ENCODE assay signal across 1 cellular context in the genomic region with DNA sequence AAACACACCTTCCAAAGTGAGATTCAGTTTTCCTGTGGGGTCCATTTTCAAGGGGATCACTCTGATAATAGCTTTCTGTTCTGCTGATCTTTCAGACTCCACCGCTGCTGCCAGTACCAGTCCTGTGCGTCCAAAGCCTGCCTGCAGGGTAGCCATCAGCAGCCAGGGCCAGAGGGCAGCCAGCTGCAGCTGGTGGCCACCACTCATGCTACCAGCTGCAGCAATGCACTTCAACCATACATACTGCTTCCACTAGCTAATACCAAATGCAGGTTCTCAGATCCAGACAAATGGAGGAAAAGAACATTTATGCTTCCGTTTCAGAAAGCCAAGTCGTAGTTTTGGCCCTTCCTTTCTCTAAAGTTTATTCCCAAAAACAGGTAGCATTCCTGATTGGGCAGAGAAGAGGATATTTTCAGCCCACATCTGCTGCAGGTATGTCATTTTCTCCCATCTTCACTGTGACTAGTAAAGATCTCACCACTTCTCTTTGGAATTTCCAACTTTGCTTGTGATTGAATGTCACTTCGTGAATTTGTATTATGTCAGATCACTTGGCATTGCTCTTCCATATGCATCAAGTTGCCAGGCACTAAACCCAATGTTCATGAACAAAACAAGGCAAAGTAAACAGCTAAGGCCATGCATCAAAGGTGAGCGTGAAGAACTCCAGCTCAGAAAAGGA.
TF ChIP-seq lines count a peak whose summit lies in the region.

No MANE protein-coding gene starts in this region.

TF ChIP-seq in HepG2, 621 proteins besides CTCF, POLR2A, EP300 and RAD21 (continued from another document and continues in another):
- no peak for TF ChIP-seq DNMT3B (CRISPR knock-in tag; conservative IDR thresholded peaks at IDR 0.05)
- TF ChIP-seq, protein P1, sequence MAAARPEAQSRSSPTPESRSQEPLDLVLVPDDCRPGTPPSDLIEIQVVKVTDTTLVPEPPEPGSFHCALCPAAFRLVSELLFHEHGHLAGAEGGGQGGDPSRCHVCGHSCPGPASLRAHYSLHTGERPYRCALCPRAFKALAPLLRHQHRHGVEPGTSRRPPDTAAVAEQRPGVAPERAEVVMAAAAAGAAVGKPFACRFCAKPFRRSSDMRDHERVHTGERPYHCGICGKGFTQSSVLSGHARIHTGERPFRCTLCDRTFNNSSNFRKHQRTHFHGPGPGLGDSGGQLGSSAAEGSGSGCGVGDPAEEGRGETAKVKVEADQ (CRISPR knock-in tag; IDR thresholded peaks at IDR 0.05; ENCODE audit: borderline replicate concordance): no peak
- TF ChIP-seq THAP11 (CRISPR knock-in tag; IDR thresholded peaks at IDR 0.05): no peak; the same call in 1 of the 2 replicates
- no peak for TF ChIP-seq ZNF17 (CRISPR knock-in tag; IDR thresholded peaks at IDR 0.05)
- no peak for TF ChIP-seq KDM6A (CRISPR knock-in tag; IDR thresholded peaks at IDR 0.05; ENCODE audit: low read depth)
- TF ChIP-seq, protein P2, sequence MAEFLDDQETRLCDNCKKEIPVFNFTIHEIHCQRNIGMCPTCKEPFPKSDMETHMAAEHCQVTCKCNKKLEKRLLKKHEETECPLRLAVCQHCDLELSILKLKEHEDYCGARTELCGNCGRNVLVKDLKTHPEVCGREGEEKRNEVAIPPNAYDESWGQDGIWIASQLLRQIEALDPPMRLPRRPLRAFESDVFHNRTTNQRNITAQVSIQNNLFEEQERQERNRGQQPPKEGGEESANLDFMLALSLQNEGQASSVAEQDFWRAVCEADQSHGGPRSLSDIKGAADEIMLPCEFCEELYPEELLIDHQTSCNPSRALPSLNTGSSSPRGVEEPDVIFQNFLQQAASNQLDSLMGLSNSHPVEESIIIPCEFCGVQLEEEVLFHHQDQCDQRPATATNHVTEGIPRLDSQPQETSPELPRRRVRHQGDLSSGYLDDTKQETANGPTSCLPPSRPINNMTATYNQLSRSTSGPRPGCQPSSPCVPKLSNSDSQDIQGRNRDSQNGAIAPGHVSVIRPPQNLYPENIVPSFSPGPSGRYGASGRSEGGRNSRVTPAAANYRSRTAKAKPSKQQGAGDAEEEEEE (CRISPR knock-in tag; IDR thresholded peaks at IDR 0.05; ENCODE audit: borderline replicate concordance): no peak
- TF ChIP-seq ZNF644 (CRISPR knock-in tag; IDR thresholded peaks at IDR 0.05; ENCODE audit: low read depth): no peak
- TF ChIP-seq, protein P3, sequence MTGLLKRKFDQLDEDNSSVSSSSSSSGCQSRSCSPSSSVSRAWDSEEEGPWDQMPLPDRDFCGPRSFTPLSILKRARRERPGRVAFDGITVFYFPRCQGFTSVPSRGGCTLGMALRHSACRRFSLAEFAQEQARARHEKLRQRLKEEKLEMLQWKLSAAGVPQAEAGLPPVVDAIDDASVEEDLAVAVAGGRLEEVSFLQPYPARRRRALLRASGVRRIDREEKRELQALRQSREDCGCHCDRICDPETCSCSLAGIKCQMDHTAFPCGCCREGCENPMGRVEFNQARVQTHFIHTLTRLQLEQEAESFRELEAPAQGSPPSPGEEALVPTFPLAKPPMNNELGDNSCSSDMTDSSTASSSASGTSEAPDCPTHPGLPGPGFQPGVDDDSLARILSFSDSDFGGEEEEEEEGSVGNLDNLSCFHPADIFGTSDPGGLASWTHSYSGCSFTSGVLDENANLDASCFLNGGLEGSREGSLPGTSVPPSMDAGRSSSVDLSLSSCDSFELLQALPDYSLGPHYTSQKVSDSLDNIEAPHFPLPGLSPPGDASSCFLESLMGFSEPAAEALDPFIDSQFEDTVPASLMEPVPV (CRISPR knock-in tag; IDR thresholded peaks at IDR 0.05): no peak; the same call in 1 of the 2 replicates
- TF ChIP-seq ZNF713 (CRISPR knock-in tag; IDR thresholded peaks at IDR 0.05): no peak
- no peak for TF ChIP-seq ZSCAN22 (CRISPR knock-in tag; IDR thresholded peaks at IDR 0.05)
- TF ChIP-seq ZNF703 (CRISPR knock-in tag; IDR thresholded peaks at IDR 0.05; ENCODE audit: borderline replicate concordance): no peak
- TF ChIP-seq ZNF564 (CRISPR knock-in tag; IDR thresholded peaks at IDR 0.05): no peak
- peak; percentile 81 for TF ChIP-seq POLR2G (IDR thresholded peaks at IDR 0.05; ENCODE audit: low read depth, low read length)
- TF ChIP-seq, protein P4, sequence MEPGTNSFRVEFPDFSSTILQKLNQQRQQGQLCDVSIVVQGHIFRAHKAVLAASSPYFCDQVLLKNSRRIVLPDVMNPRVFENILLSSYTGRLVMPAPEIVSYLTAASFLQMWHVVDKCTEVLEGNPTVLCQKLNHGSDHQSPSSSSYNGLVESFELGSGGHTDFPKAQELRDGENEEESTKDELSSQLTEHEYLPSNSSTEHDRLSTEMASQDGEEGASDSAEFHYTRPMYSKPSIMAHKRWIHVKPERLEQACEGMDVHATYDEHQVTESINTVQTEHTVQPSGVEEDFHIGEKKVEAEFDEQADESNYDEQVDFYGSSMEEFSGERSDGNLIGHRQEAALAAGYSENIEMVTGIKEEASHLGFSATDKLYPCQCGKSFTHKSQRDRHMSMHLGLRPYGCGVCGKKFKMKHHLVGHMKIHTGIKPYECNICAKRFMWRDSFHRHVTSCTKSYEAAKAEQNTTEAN (CRISPR knock-in tag; conservative IDR thresholded peaks at IDR 0.05): no peak; the same call in 1 of the 2 replicates
- TF ChIP-seq, protein P5, sequence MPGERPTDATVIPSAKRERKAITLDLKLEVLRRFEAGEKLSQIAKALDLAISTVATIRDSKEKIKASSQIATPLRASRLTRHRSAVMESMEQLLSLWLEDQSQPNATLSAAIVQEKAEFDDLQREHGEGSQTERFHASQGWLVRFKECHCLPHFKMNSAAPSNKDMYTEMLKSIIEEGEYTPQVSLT (CRISPR knock-in tag; IDR thresholded peaks at IDR 0.05; ENCODE audit: borderline replicate concordance, low read depth): no peak
- TF ChIP-seq ZNF776 (CRISPR knock-in tag; IDR thresholded peaks at IDR 0.05): no peak
- 0 out of 2 replicates have a peak, but pooled peaks have one; percentile 28 for TF ChIP-seq ZNF792 (CRISPR knock-in tag; IDR thresholded peaks at IDR 0.05)
- TF ChIP-seq SETDB1 (CRISPR knock-in tag; IDR thresholded peaks at IDR 0.05; ENCODE audit: borderline replicate concordance): no peak
- TF ChIP-seq, protein P6, sequence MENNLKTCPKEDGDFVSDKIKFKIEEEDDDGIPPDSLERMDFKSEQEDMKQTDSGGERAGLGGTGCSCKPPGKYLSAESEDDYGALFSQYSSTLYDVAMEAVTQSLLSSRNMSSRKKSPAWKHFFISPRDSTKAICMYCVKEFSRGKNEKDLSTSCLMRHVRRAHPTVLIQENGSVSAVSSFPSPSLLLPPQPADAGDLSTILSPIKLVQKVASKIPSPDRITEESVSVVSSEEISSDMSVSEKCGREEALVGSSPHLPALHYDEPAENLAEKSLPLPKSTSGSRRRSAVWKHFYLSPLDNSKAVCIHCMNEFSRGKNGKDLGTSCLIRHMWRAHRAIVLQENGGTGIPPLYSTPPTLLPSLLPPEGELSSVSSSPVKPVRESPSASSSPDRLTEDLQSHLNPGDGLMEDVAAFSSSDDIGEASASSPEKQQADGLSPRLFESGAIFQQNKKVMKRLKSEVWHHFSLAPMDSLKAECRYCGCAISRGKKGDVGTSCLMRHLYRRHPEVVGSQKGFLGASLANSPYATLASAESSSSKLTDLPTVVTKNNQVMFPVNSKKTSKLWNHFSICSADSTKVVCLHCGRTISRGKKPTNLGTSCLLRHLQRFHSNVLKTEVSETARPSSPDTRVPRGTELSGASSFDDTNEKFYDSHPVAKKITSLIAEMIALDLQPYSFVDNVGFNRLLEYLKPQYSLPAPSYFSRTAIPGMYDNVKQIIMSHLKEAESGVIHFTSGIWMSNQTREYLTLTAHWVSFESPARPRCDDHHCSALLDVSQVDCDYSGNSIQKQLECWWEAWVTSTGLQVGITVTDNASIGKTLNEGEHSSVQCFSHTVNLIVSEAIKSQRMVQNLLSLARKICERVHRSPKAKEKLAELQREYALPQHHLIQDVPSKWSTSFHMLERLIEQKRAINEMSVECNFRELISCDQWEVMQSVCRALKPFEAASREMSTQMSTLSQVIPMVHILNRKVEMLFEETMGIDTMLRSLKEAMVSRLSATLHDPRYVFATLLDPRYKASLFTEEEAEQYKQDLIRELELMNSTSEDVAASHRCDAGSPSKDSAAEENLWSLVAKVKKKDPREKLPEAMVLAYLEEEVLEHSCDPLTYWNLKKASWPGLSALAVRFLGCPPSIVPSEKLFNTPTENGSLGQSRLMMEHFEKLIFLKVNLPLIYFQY (CRISPR knock-in tag; IDR thresholded peaks at IDR 0.05; ENCODE audit: borderline replicate concordance): no peak
- TF ChIP-seq ZNF773 (CRISPR knock-in tag; IDR thresholded peaks at IDR 0.05; ENCODE audit: borderline replicate concordance): no peak
- TF ChIP-seq ZNF292 (CRISPR knock-in tag; IDR thresholded peaks at IDR 0.05; ENCODE audit: borderline replicate concordance, low read depth): peak; percentile 92; the same call in 1 of the 2 replicates
- TF ChIP-seq KLF11 (CRISPR knock-in tag; IDR thresholded peaks at IDR 0.05): no peak
- no peak for TF ChIP-seq KLF16 (CRISPR knock-in tag; IDR thresholded peaks at IDR 0.05)
- TF ChIP-seq, protein P7, sequence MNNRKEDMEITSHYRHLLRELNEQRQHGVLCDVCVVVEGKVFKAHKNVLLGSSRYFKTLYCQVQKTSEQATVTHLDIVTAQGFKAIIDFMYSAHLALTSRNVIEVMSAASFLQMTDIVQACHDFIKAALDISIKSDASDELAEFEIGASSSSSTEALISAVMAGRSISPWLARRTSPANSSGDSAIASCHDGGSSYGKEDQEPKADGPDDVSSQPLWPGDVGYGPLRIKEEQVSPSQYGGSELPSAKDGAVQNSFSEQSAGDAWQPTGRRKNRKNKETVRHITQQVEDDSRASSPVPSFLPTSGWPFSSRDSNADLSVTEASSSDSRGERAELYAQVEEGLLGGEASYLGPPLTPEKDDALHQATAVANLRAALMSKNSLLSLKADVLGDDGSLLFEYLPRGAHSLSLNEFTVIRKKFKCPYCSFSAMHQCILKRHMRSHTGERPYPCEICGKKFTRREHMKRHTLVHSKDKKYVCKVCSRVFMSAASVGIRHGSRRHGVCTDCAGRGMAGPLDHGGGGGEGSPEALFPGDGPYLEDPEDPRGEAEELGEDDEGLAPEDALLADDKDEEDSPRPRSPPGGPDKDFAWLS (CRISPR knock-in tag; IDR thresholded peaks at IDR 0.05; ENCODE audit: borderline replicate concordance): no peak
- TF ChIP-seq RBM39 (IDR thresholded peaks at IDR 0.05; ENCODE audit: low read depth, low read length, poor library complexity, severe bottlenecking): no peak
- no peak for TF ChIP-seq MZF1 (CRISPR knock-in tag; IDR thresholded peaks at IDR 0.05; ENCODE audit: borderline replicate concordance)
- no peak for TF ChIP-seq U2AF2 (IDR thresholded peaks at IDR 0.05; ENCODE audit: low read depth, low read length)
- TF ChIP-seq ZNF607 (CRISPR knock-in tag; IDR thresholded peaks at IDR 0.05; ENCODE audit: borderline replicate concordance): peak; percentile 43; the same call in 1 of the 2 replicates
- TF ChIP-seq ZNF331 (CRISPR knock-in tag; IDR thresholded peaks at IDR 0.05): no peak
- no peak for TF ChIP-seq ZNF567 (CRISPR knock-in tag; IDR thresholded peaks at IDR 0.05; ENCODE audit: borderline replicate concordance)
- no peak for TF ChIP-seq EHMT2 (IDR thresholded peaks at IDR 0.05; ENCODE audit: borderline replicate concordance, low read depth, low read length)
- TF ChIP-seq, protein P8, sequence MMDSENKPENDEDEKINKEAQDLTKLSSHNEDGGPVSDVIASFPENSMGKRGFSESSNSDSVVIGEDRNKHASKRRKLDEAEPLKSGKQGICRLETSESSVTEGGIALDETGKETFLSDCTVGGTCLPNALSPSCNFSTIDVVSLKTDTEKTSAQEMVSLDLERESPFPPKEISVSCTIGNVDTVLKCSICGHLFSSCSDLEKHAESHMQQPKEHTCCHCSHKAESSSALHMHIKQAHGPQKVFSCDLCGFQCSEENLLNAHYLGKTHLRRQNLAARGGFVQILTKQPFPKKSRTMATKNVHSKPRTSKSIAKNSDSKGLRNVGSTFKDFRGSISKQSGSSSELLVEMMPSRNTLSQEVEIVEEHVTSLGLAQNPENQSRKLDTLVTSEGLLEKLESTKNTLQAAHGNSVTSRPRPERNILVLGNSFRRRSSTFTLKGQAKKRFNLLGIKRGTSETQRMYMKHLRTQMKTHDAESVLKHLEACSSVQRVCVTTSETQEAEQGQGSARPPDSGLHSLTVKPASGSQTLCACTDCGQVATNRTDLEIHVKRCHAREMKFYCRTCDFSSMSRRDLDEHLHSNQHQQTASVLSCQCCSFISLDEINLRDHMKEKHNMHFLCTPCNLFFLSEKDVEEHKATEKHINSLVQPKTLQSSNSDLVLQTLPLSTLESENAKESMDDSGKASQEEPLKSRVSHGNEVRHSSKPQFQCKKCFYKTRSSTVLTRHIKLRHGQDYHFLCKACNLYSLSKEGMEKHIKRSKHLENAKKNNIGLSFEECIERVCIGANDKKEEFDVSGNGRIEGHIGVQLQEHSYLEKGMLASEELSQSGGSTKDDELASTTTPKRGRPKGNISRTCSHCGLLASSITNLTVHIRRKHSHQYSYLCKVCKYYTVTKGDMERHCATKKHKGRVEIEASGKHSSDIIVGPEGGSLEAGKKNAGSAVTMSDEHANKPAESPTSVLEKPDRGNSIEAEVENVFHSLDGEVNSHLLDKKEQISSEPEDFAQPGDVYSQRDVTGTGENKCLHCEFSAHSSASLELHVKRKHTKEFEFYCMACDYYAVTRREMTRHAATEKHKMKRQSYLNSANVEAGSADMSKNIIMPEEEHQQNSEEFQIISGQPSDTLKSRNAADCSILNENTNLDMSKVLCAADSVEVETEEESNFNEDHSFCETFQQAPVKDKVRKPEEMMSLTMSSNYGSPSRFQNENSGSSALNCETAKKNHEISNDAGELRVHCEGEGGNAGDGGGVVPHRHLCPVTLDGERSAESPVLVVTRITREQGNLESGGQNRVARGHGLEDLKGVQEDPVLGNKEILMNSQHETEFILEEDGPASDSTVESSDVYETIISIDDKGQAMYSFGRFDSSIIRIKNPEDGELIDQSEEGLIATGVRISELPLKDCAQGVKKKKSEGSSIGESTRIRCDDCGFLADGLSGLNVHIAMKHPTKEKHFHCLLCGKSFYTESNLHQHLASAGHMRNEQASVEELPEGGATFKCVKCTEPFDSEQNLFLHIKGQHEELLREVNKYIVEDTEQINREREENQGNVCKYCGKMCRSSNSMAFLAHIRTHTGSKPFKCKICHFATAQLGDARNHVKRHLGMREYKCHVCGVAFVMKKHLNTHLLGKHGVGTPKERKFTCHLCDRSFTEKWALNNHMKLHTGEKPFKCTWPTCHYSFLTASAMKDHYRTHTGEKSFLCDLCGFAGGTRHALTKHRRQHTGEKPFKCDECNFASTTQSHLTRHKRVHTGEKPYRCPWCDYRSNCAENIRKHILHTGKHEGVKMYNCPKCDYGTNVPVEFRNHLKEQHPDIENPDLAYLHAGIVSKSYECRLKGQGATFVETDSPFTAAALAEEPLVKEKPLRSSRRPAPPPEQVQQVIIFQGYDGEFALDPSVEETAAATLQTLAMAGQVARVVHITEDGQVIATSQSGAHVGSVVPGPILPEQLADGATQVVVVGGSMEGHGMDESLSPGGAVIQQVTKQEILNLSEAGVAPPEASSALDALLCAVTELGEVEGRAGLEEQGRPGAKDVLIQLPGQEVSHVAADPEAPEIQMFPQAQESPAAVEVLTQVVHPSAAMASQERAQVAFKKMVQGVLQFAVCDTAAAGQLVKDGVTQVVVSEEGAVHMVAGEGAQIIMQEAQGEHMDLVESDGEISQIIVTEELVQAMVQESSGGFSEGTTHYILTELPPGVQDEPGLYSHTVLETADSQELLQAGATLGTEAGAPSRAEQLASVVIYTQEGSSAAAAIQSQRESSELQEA (CRISPR knock-in tag; IDR thresholded peaks at IDR 0.05; ENCODE audit: not compliant biosample characterization): no peak
